13 cellular contexts compared by ENCODE assay signal in the genomic region with DNA sequence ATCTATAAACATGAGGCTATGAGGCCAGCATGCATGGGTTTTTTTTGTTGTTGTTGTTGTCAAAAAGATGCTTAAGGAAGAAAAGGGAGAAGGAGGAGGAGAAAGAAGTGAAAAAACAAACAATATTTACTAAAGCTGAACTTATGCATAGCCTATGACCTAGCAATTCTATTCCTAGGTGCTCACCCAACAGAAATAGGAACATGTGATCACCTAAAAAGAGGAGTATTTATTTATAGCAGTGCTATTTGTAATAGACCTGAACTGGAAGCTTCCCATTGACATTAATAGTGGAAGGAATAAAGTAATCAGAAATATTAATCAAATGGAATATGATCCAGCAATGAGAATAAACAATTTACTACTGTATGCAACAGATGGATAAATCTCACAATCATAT.
A peak's percentile ranks its signal among the peaks of the same experiment; 100 is the strongest.
DNase-seq lines count a peak whose midpoint lies in the region; ATAC-seq and TF ChIP-seq lines count a peak whose summit lies in the region.
"Had no signal": no experiment of that assay in that cellular context is flagged by ENCODE, and none has a peak within 500 bp of the region (broad histone marks: within the 10 kb centered on the region; RNA-seq: fewer than 3 reads in every experiment).

No MANE protein-coding gene starts in this region.

- no peak for TF ChIP-seq POLR2A in heart left ventricle (IDR thresholded peaks at IDR 0.05)

- H3K9me2 ChIP-seq in MM.1S (replicated peaks; ENCODE audit: insufficient read depth, low read length): no peaks in the 10 kb centered on the region

- H3K9me3 ChIP-seq in heart left ventricle (peaks cover 0 to 35% (median 23%) of the 10 kb centered on the region in 12 donors), right atrium auricular region (peaks cover 3 to 32% of the 10 kb centered on the region in 2 donors), MM.1S (replicated peaks; ENCODE audit: insufficient read depth, low read length) (no peaks in the 10 kb centered on the region), muscle layer of duodenum (ENCODE audit: control insufficient read depth in 1 of 2, low read length in 2 of 2) (peaks cover 9 to 26% of the 10 kb centered on the region in 2 donors)
- H3K9me3 ChIP-seq: BLaER1 treated with 17β-estradiol and CSF1 and Interleukin-3, amounts not matched to agents 10 nM and 100 nM had no signal

- H3K36me3 ChIP-seq in heart left ventricle (no peaks in the 10 kb centered on the region), right atrium auricular region (no peaks in the 10 kb centered on the region), MM.1S (replicated peaks; ENCODE audit: insufficient read depth, low read length) (no peaks in the 10 kb centered on the region), muscle layer of duodenum (ENCODE audit: control insufficient read depth in 1 of 2, insufficient read depth in 2 of 2, low read length in 2 of 2) (no peaks in the 10 kb centered on the region)
- H3K36me3 ChIP-seq: BLaER1 treated with 17β-estradiol and CSF1 and Interleukin-3, amounts not matched to agents 10 nM and 100 nM had no signal

- no peak overlapping the region for H2AFZ ChIP-seq in MM.1S (ENCODE audit: low read length)
- H2AFZ ChIP-seq: GM23248 had no signal

- DNase-seq in heart left ventricle (no peak), right atrium auricular region (ENCODE audit: low spot score) (no peak), MM.1S (no peak), left ventricle myocardium superior (no peak), NCI-H524 treated with DMSO at 0.1 percent for 48 hours (lab: John Stamatoyannopoulos, UW) (no peak)
- DNase-seq: Caco-2; CD8-positive, alpha-beta memory T cell; GM23248; HCEC 1CT; IMR-90 had no signal

- 0 out of 2 replicates have a peak overlapping the region, but pooled peaks have one; percentile 18 for H3K4me2 ChIP-seq in MM.1S (ENCODE audit: low read depth, low read length)
- H3K4me2 ChIP-seq: BLaER1 treated with 17β-estradiol and CSF1 and Interleukin-3, amounts not matched to agents 10 nM and 100 nM had no signal

- H3F3A ChIP-seq in MM.1S (ENCODE audit: insufficient read depth, low read length): peaks cover 10% of the 10 kb centered on the region

- H3K9ac ChIP-seq in MM.1S (ENCODE audit: low read length): no peak overlapping the region
- H3K9ac ChIP-seq: BLaER1 treated with 17β-estradiol and CSF1 and Interleukin-3, amounts not matched to agents 10 nM and 100 nM; GM23248 had no signal

- no peak for TF ChIP-seq CTCF in heart left ventricle (IDR thresholded peaks at IDR 0.05)
- no peak for TF ChIP-seq CTCF in right atrium auricular region (IDR thresholded peaks at IDR 0.05)
- TF ChIP-seq CTCF in MM.1S (IDR thresholded peaks at IDR 0.05; ENCODE audit: low read length): no peak

- H3K27me3 ChIP-seq in heart left ventricle: no peaks in the 10 kb centered on the region
- H3K27me3 ChIP-seq in right atrium auricular region: no peaks in the 10 kb centered on the region
- no peaks in the 10 kb centered on the region for H3K27me3 ChIP-seq in MM.1S (replicated peaks; ENCODE audit: insufficient read depth, low read length)
- no peaks in the 10 kb centered on the region for H3K27me3 ChIP-seq in muscle layer of duodenum (ENCODE audit: low read depth, low read length)
- H3K27me3 ChIP-seq: BLaER1 treated with 17β-estradiol and CSF1 and Interleukin-3, amounts not matched to agents 10 nM and 100 nM had no signal

- ATAC-seq in heart left ventricle: peak; percentile 36 to 71 (median 62)
- peak; percentile 74 for ATAC-seq in left ventricle myocardium superior
- no peak for ATAC-seq in HG03521 (IDR thresholded peaks at IDR 0.05; ENCODE audit: unreplicated experiment)

- H3K4me3 ChIP-seq in heart left ventricle: no peak overlapping the region
- no peak overlapping the region for H3K4me3 ChIP-seq in right atrium auricular region
- no peak overlapping the region for H3K4me3 ChIP-seq in MM.1S (ENCODE audit: low read length)
- H3K4me3 ChIP-seq in muscle layer of duodenum (ENCODE audit: low read depth in 1 of 2, low read length in 2 of 2): no peak overlapping the region
- H3K4me3 ChIP-seq: BLaER1 treated with 17β-estradiol and CSF1 and Interleukin-3, amounts not matched to agents 10 nM and 100 nM; GM23248 had no signal

- H3K4me1 ChIP-seq in heart left ventricle: peaks cover 0 to 23% (median 4%) of the 10 kb centered on the region in 12 donors
- peaks cover 0 to 8% of the 10 kb centered on the region in 2 donors for H3K4me1 ChIP-seq in right atrium auricular region
- peaks cover 39% of the 10 kb centered on the region for H3K4me1 ChIP-seq in MM.1S (ENCODE audit: low read length)
- H3K4me1 ChIP-seq in muscle layer of duodenum (ENCODE audit: control insufficient read depth in 1 of 2, insufficient read depth in 2 of 2, low read length in 2 of 2): no peaks in the 10 kb centered on the region

- intact Hi-C loops in heart left ventricle (cut with DNase I): no loop called here
- intact Hi-C loops in left ventricle myocardium superior (cut with micrococcal nuclease): no loop called here

- no peaks in the 10 kb centered on the region for H4K20me1 ChIP-seq in MM.1S (ENCODE audit: insufficient read depth, low read length)
- H4K20me1 ChIP-seq: BLaER1 treated with 17β-estradiol and CSF1 and Interleukin-3, amounts not matched to agents 10 nM and 100 nM had no signal

- H3K27ac ChIP-seq in heart left ventricle: peak overlapping the region in 5 of 12 donors; percentile 1 to 61 (median 29)
- no peak overlapping the region for H3K27ac ChIP-seq in right atrium auricular region
- no peak overlapping the region for H3K27ac ChIP-seq in MM.1S (ENCODE audit: low read length)
- peak overlapping the region; percentile 8 for H3K27ac ChIP-seq in muscle layer of duodenum (ENCODE audit: low read length)
- H3K27ac ChIP-seq: BLaER1 treated with 17β-estradiol and CSF1 and Interleukin-3, amounts not matched to agents 10 nM and 100 nM; GM23248 had no signal

- H3K79me2 ChIP-seq in MM.1S (ENCODE audit: low read length): no peaks in the 10 kb centered on the region
